ENCODE assay signal across 8 cellular contexts in the genomic region with DNA sequence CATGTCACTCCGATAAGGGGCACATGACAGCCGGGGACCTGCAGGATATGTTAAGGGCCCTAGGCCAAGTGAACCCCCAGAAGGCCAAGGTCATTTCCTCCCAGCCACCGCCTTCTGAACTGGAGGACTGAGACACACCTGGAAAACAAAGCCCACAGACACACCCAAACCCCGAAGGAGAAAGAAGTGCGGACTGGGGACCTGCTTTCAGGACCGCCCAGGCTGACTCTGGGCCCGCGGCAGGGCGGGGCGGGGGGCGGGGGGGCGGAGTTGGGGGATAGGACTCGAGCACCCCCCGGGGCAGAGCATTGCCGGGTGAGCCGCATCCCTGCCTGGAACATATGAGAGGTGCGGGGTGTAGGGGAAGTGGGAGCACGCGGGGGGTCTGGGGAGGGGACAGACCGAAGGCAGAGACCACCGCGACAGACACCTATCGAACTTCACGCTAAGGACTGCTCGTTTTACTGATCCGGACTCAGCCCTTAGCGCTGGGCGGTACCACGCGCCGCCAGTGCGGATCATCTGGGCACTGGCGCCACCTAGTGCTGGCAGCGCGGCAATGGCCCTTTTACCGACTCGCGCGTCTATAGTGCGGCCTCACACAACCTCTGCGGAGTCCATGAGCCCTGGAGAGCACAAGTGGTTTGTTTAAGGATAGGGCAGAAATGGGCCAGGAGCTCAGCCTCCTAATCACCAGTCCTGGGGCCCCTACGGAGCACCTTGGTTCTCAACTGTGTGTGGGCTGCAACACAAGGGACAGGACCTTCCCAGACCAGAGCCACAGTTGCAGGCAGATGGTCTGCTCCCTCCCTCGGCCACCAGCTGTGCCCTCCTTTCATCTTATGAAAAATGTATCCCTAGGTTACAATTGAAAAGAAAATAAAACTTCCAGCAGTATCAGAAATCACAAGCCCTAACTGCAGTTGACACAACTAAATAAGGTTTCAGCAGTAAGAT.
DNase-seq lines count a peak whose midpoint lies in the region; ATAC-seq, FAIRE-seq and TF ChIP-seq lines count a peak whose summit lies in the region.

No MANE protein-coding gene starts in this region.

- peaks cover 3% of the 10 kb centered on the region for H3K4me1 Mint-ChIP-seq in activated CD8-positive, alpha-beta memory T cell treated with anti-CD3 and anti-CD28 coated beads, Interleukin-2, amount 10 ng/mL, durations not matched to agents 7 days and 5 days

- H3K9me3 ChIP-seq in H1 (ENCODE audit: insufficient read depth in 2 of 2, low read depth in 1 of 2, low read length in 1 of 2): no peaks in the 10 kb centered on the region
- H3K9me3 ChIP-seq in mesodermal cell (ENCODE audit: control insufficient read depth, low read length): no peaks in the 10 kb centered on the region

- peak overlapping the region; percentile 90 for H2AFZ ChIP-seq in H1 (ENCODE audit: low read length)

- H3K27me3 Mint-ChIP-seq in activated CD8-positive, alpha-beta memory T cell treated with anti-CD3 and anti-CD28 coated beads, Interleukin-2, amount 10 ng/mL, durations not matched to agents 7 days and 5 days: peaks cover 20% of the 10 kb centered on the region

- peak; percentile 99 for ATAC-seq in GM19455 (IDR thresholded peaks at IDR 0.05; ENCODE audit: unreplicated experiment)
- ATAC-seq in HG03565 (IDR thresholded peaks at IDR 0.05; ENCODE audit: unreplicated experiment): peak; percentile 97
- ATAC-seq in activated CD8-positive, alpha-beta memory T cell treated with anti-CD3 and anti-CD28 coated beads, Interleukin-2, amount 10 ng/mL, durations not matched to agents 7 days and 5 days: peak; percentile 98

- TF ChIP-seq CTCF in H1 (IDR thresholded peaks at IDR 0.05; ENCODE audit: control extremely low read depth in 1 of 3, insufficient read depth in 1 of 3, low read depth in 1 of 3, low read length in 3 of 3): peak; percentile 90 to 98 (median 93)

- H2AK5ac ChIP-seq in H1 (ENCODE audit: low read depth, low read length): no peak overlapping the region

- DNase-seq in CMK (ENCODE audit: low read depth) (peak; percentile 29), NCI-H82 treated with DMSO at 0.1 percent for 48 hours (lab: John Stamatoyannopoulos, UW; ENCODE audit: unreplicated experiment) (peak; percentile 58), H1 (ENCODE audit: low read depth in 1 of 2, low spot score in 2 of 2) (peak; percentile 54 to 92)
- peak; percentile 83 for DNase-seq in activated CD8-positive, alpha-beta memory T cell treated with anti-CD3 and anti-CD28 coated beads, Interleukin-2, amount 10 ng/mL, durations not matched to agents 7 days and 5 days
- DNase-seq in stimulated activated CD8-positive, alpha-beta memory T cell treated with anti-CD3 and anti-CD28 coated beads, Interleukin-15, amount 100 ng/mL, for 4 hours (ENCODE audit: low read depth in 2 of 2): peak; percentile 41 to 47

- H2BK5ac ChIP-seq in H1 (ENCODE audit: low read depth, low read length): no peak overlapping the region

- TF ChIP-seq RAD21 in H1 (IDR thresholded peaks at IDR 0.05 in 1 of 2, conservative IDR thresholded peaks at IDR 0.05 in 1 of 2; ENCODE audit: low read depth in 2 of 2, low read length in 2 of 2): peak; percentile 94 to 95

- H4K8ac ChIP-seq in H1 (ENCODE audit: extremely low read depth, insufficient read depth, low read length): no peak overlapping the region

- H3K56ac ChIP-seq in H1 (replicated peaks; ENCODE audit: insufficient read length, low read depth, low read length): no peak overlapping the region

- H3K79me1 ChIP-seq in H1 (ENCODE audit: low read depth, low read length): no peaks in the 10 kb centered on the region

- no peak overlapping the region for H3K14ac ChIP-seq in H1 (ENCODE audit: insufficient read length)

- no peak overlapping the region for H3K4ac ChIP-seq in H1 (replicated peaks; ENCODE audit: insufficient read length, low read depth, low read length)

- no peak overlapping the region; the same call in 1 of the 2 replicates for H3K18ac ChIP-seq in H1 (ENCODE audit: extremely low read depth, low read length)

- peak; percentile 65 for FAIRE-seq in H1 (lab: Jason Lieb, UNC)

- H2BK15ac ChIP-seq in H1 (ENCODE audit: low read length): 0 out of 2 replicates have a peak overlapping the region, but pooled peaks have one; percentile 61

- H3K36me3 Mint-ChIP-seq in activated CD8-positive, alpha-beta memory T cell treated with anti-CD3 and anti-CD28 coated beads, Interleukin-2, amount 10 ng/mL, durations not matched to agents 7 days and 5 days: no peaks in the 10 kb centered on the region

- CTCF ChIA-PET in activated CD8-positive, alpha-beta memory T cell treated with anti-CD3 and anti-CD28 coated beads, Interleukin-2, amount 10 ng/mL, durations not matched to agents 7 days and 5 days (lab: Charles Lee): interaction anchor here (0.7 to 1.3 kb wide), 7 partner anchors 17 to 813 kb away, joined by 3 to 7 read pairs (median 3); no protein-coding TSS in a partner anchor
- CTCF ChIA-PET in H1 (lab: Charles Lee; ENCODE audit: partially characterized antibody): interaction anchor here (0.7 to 3.4 kb wide), 23 partner anchors 10 to 498 kb away, joined by 3 to 32 read pairs (median 5); no protein-coding TSS in a partner anchor

- no peak overlapping the region for H2BK20ac ChIP-seq in H1 (ENCODE audit: low read length)

- H3K9ac ChIP-seq in H1 (replicated peaks in 1 of 4; ENCODE audit: extremely low read depth in 1 of 4, low read depth in 3 of 4, low read length in 3 of 4): no peak overlapping the region

- H3K27ac Mint-ChIP-seq in activated CD8-positive, alpha-beta memory T cell treated with anti-CD3 and anti-CD28 coated beads, Interleukin-2, amount 10 ng/mL, durations not matched to agents 7 days and 5 days: no peak overlapping the region

- no peaks in the 10 kb centered on the region for H3K9me3 Mint-ChIP-seq in activated CD8-positive, alpha-beta memory T cell treated with anti-CD3 and anti-CD28 coated beads, Interleukin-2, amount 10 ng/mL, durations not matched to agents 7 days and 5 days (ENCODE audit: low read depth)

- no peak overlapping the region for H3K23ac ChIP-seq in H1 (ENCODE audit: insufficient read length)

- H3K36me3 ChIP-seq in H1 (ENCODE audit: control insufficient read depth in 2 of 4, insufficient read depth in 4 of 4, low read length in 3 of 4) (no peaks in the 10 kb centered on the region), mesodermal cell (ENCODE audit: control insufficient read depth, insufficient read depth, low read length) (no peaks in the 10 kb centered on the region)

- 0 out of 2 replicates have a peak overlapping the region, but pooled peaks have one; percentile 1 for H2BK12ac ChIP-seq in H1 (ENCODE audit: low read depth, low read length)

- no peak for TF ChIP-seq EP300 in H1 (IDR thresholded peaks at IDR 0.05; ENCODE audit: borderline replicate concordance in 1 of 2, low read depth in 2 of 2, low read length in 2 of 2)

- H4K20me1 ChIP-seq in H1 (replicated peaks in 1 of 2; ENCODE audit: control insufficient read depth in 1 of 2, insufficient read depth in 2 of 2, low read length in 2 of 2): no peaks in the 10 kb centered on the region

- peaks cover 0 to 14% (median 8%) of the 10 kb centered on the region in 4 experiments; a peak in 4 of 7 replicates for H3K27me3 ChIP-seq in H1 (replicated peaks in 1 of 4; ENCODE audit: control insufficient read depth in 3 of 4, extremely low read depth in 1 of 4, insufficient read depth in 3 of 4, low read length in 3 of 4)

- POLR2A ChIA-PET in H1 (lab: Charles Lee; ENCODE audit: partially characterized antibody): no interaction called here

- 17% methylated on average over 23 of the region's 43 CpGs; no CpG with 5 or more reads in 1 of the 2 experiments for WGBS in H1 (ENCODE audit: extremely low coverage in 1 of 2, insufficient coverage in 1 of 2, insufficient read length in 1 of 2, insufficient replicate concordance in 2 of 2, low coverage in 1 of 2, low lambda C conversion rate in 2 of 2, missing lambda C conversion rate in 1 of 2), 2 experiments
- 9 to 13% methylated on average over 22 to 29 of the region's 43 CpGs for WGBS in mesodermal cell (ENCODE audit: insufficient coverage in 2 of 2), 2 experiments

- no peaks in the 10 kb centered on the region for H3K79me2 ChIP-seq in H1 (ENCODE audit: control insufficient read depth in 1 of 2, insufficient read depth in 2 of 2, low read length in 2 of 2)

- H3K27ac ChIP-seq in H1 (ENCODE audit: low read depth, low read length) (no peak overlapping the region), mesodermal cell (ENCODE audit: low read depth, low read length, severe bottlenecking) (no peak overlapping the region)

- no peaks in the 10 kb centered on the region for H3K23me2 ChIP-seq in H1 (ENCODE audit: low read depth, low read length)

- H3K4me3 ChIP-seq in H1 (ENCODE audit: extremely low read depth in 1 of 4, insufficient read depth in 2 of 4, low read depth in 3 of 4, low read length in 4 of 4) (peak overlapping the region in 3 of 4 experiments; percentile 34 to 57 (median 42); a peak in 4 of 8 replicates), mesodermal cell (ENCODE audit: extremely low read depth, insufficient read depth, low read length, poor library complexity, severe bottlenecking) (peak overlapping the region; percentile 31)

- H4K91ac ChIP-seq in H1 (replicated peaks; ENCODE audit: insufficient read length, low read length): no peak overlapping the region

- H3K4me3 Mint-ChIP-seq in activated CD8-positive, alpha-beta memory T cell treated with anti-CD3 and anti-CD28 coated beads, Interleukin-2, amount 10 ng/mL, durations not matched to agents 7 days and 5 days: peak overlapping the region; percentile 69

- H3K4me1 ChIP-seq in H1 (replicated peaks in 1 of 4; ENCODE audit: control insufficient read depth in 3 of 4, insufficient read depth in 4 of 4, low read length in 3 of 4) (no peaks in the 10 kb centered on the region), mesodermal cell (ENCODE audit: control insufficient read depth, insufficient read depth, low read length, poor library complexity, severe bottlenecking) (no peaks in the 10 kb centered on the region)

- peak overlapping the region in 1 of 2 experiments; percentile 68; a peak in 3 of 4 replicates for H3K4me2 ChIP-seq in H1 (ENCODE audit: insufficient read depth in 1 of 2, low read depth in 2 of 2, low read length in 2 of 2)

- H2BK120ac ChIP-seq in H1 (replicated peaks; ENCODE audit: low read depth, low read length): no peak overlapping the region

- no peak overlapping the region for H4K5ac ChIP-seq in H1 (ENCODE audit: insufficient read length, low read depth, low read length)

- TF ChIP-seq POLR2A in H1 (IDR thresholded peaks at IDR 0.05; ENCODE audit: control extremely low read depth in 1 of 2, low read depth in 2 of 2, low read length in 2 of 2): no peak

TF ChIP-seq in H1, 55 proteins besides CTCF, POLR2A, EP300 and RAD21 (continues in another document):
- TF ChIP-seq TEAD4 (IDR thresholded peaks at IDR 0.05; ENCODE audit: low read depth, low read length) (no peak), SAP30 (IDR thresholded peaks at IDR 0.05; ENCODE audit: insufficient read depth, insufficient replicate concordance, low read length) (no peak), KDM1A (IDR thresholded peaks at IDR 0.05; ENCODE audit: borderline replicate concordance, low read length) (no peak), MAFK (IDR thresholded peaks at IDR 0.05; ENCODE audit: low read depth, low read length) (no peak), CREB1 (IDR thresholded peaks at IDR 0.05) (peak; percentile 47; the same call in 1 of the 2 replicates), SRF (IDR thresholded peaks at IDR 0.05; ENCODE audit: low read depth, low read length) (no peak)

Comparison
In these comparisons a context has a peak if more than half of its experiments do, and no peak if none do; other contexts are left out.
1. DNase-seq: peak in every context shown above with its lines; median percentile 83 in activated CD8-positive, alpha-beta memory T cell treated with anti-CD3 and anti-CD28 coated beads, Interleukin-2, amount 10 ng/mL, durations not matched to agents 7 days and 5 days; 73 in H1; 58 in NCI-H82 treated with DMSO at 0.1 percent for 48 hours; 44 in stimulated activated CD8-positive, alpha-beta memory T cell treated with anti-CD3 and anti-CD28 coated beads, Interleukin-15, amount 100 ng/mL, for 4 hours; 29 in CMK.